Comparison of ENCODE assay signal across 8 cellular contexts in genomic region chr2:73736378-73736777, GRCh38. TPM values are rescaled to one million over a fixed set of nuclear protein-coding genes. Genes with fewer than 3 reads are reported as not detected.
DNase-seq lines count a peak whose midpoint lies in the region; ATAC-seq and TF ChIP-seq lines count a peak whose summit lies in the region.

No MANE protein-coding gene starts in this region.

- peaks cover 13% of the 10 kb centered on the region for H3K4me1 Mint-ChIP-seq in nephron

- H3K27ac ChIP-seq in BLaER1 treated with 17β-estradiol and CSF1 and Interleukin-3, amounts not matched to agents 10 nM and 100 nM, result peak overlapping the region; percentile 70 to 88 (median 83)
- H3K27ac ChIP-seq in coronary artery, result peak overlapping the region in 1 of 2 donors; percentile 82

- no peak for DNase-seq in Jurkat, Clone E6-1 (ENCODE audit: low read depth, low spot score)
- DNase-seq in coronary artery (ENCODE audit: low spot score) (no peak), RPMI8226 (no peak), NCI-H524 (lab: John Stamatoyannopoulos, UW) (no peak)

- peaks cover 11% of the 10 kb centered on the region for H3K9me3 Mint-ChIP-seq in nephron

- H3K27me3 ChIP-seq in BLaER1 treated with 17β-estradiol and CSF1 and Interleukin-3, amounts not matched to agents 10 nM and 100 nM, result no peaks in the 10 kb centered on the region

- H3K36me3 ChIP-seq in BLaER1 treated with 17β-estradiol and CSF1 and Interleukin-3, amounts not matched to agents 10 nM and 100 nM, result peaks cover 33 to 54% (median 37%) of the 10 kb centered on the region in 11 experiments

- H3K9me3 ChIP-seq in BLaER1 treated with 17β-estradiol and CSF1 and Interleukin-3, amounts not matched to agents 10 nM and 100 nM (replicated peaks in 1 of 11), result peaks cover 0 to 9% (median 0%) of the 10 kb centered on the region in 11 experiments; a peak in 7 of 22 replicates

- H3K4me2 ChIP-seq in BLaER1 treated with 17β-estradiol and CSF1 and Interleukin-3, amounts not matched to agents 10 nM and 100 nM, result peak overlapping the region; percentile 77 to 97 (median 88)

- H3K4me3 ChIP-seq in BLaER1 treated with 17β-estradiol and CSF1 and Interleukin-3, amounts not matched to agents 10 nM and 100 nM, result peak overlapping the region; percentile 82 to 98 (median 86)
- H3K4me3 ChIP-seq in Jurkat, Clone E6-1 (ENCODE audit: low read length), result peak overlapping the region; percentile 98
- H3K4me3 ChIP-seq in coronary artery, result peak overlapping the region; percentile 89

- H3K36me3 Mint-ChIP-seq in nephron (ENCODE audit: low read depth), result peaks cover 56% of the 10 kb centered on the region

- H3K4me1 ChIP-seq in BLaER1 treated with 17β-estradiol and CSF1 and Interleukin-3, amounts not matched to agents 10 nM and 100 nM, result peaks cover 9 to 22% (median 15%) of the 10 kb centered on the region in 10 experiments; a peak in 18 of 20 replicates

- peaks cover 8% of the 10 kb centered on the region for H3K27me3 Mint-ChIP-seq in nephron (ENCODE audit: low read depth)

- ATAC-seq in HG02852 (IDR thresholded peaks at IDR 0.05; ENCODE audit: unreplicated experiment), result no peak
- ATAC-seq in HG03280 (IDR thresholded peaks at IDR 0.05; ENCODE audit: unreplicated experiment), result no peak

- 0 out of 22 replicates have a peak, but pooled peaks cover 0 to 7% (median 0%) of the 10 kb centered on the region in 11 experiments for H4K20me1 ChIP-seq in BLaER1 treated with 17β-estradiol and CSF1 and Interleukin-3, amounts not matched to agents 10 nM and 100 nM

- TF ChIP-seq CTCF in coronary artery (IDR thresholded peaks at IDR 0.05) (no peak), nephron (IDR thresholded peaks at IDR 0.05; ENCODE audit: unreplicated experiment in 3 of 3) (no peak)

- H3K9ac ChIP-seq in BLaER1 treated with 17β-estradiol and CSF1 and Interleukin-3, amounts not matched to agents 10 nM and 100 nM, result peak overlapping the region; percentile 81 to 90 (median 87)

- H3K4me3 Mint-ChIP-seq in nephron, result peak overlapping the region; percentile 91 to 97 (median 93)

- H3K27ac Mint-ChIP-seq in nephron, result peak overlapping the region; percentile 65 to 96 (median 70)

RNA-seq across cellular contexts. Expression of gene TPRKB, which starts 0.8 kb away (rescaled TPM):
- polyA plus RNA-seq in Jurkat, Clone E6-1 (2012; ENCODE audit: insufficient read depth, insufficient read length), result 125 TPM

RNA-seq across cellular contexts. Expression of gene DUSP11, which starts 43.5 kb away (rescaled TPM):
- 22.6 TPM for polyA plus RNA-seq in Jurkat, Clone E6-1 (2012; ENCODE audit: insufficient read depth, insufficient read length)

RNA-seq across cellular contexts. Expression of gene C2orf78, which starts 47.6 kb away (rescaled TPM):
- polyA plus RNA-seq in Jurkat, Clone E6-1 (2012; ENCODE audit: insufficient read depth, insufficient read length), result not detected
